ENCODE assay signal across 1 cellular context in the genomic region with DNA sequence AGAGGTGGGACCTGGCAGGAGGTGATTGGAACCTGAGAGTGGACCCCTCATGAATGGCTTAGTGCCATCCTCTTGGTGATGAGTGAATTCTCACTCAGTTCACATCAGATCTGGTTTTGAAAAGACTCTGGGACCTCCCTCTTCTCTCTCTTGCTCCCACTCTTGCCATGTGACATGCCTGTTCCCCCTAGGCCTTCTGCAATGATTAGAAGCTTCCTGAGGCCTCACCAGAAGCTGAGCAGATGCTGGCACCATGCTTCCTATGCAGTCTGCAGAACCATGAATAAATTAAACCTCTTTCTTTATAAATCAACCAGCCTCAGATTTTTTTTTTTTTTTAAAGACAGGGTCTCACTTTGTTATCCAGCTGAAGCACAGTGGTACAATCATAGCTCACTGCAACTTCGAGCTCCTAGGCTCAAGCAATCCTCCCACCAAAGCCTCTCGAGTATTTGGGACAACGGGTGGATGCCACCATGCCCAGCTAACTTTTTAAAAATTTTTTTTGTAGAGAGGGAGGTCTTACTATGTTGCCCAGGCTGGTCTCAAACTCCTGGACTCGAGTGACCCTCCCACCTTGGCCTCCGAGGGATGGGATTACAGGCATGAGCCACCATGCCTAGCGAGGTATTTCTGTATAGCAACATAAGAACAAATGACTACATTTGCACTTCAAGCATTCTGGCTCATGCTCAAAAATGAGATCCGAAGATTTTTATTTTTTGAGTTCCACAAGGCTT.
A peak's percentile ranks its signal among the peaks of the same experiment; 100 is the strongest.
TF ChIP-seq lines count a peak whose summit lies in the region.

No MANE protein-coding gene starts in this region.

TF ChIP-seq in K562, 482 proteins besides CTCF, POLR2A, EP300 and RAD21:
- TF ChIP-seq TCF3 (CRISPR knock-in tag; IDR thresholded peaks at IDR 0.05) (no peak), ZNF316 (IDR thresholded peaks at IDR 0.05) (peak; percentile 69), NR2F6 (CRISPR knock-in tag; IDR thresholded peaks at IDR 0.05) (no peak)
TF ChIP-seq in K562: peak in this region for 1.
